Comparison of ENCODE assay signal across 18 cellular contexts in genomic region chr11:123587559-123587958, GRCh38.
DNase-seq lines count a peak whose midpoint lies in the region; ATAC-seq and TF ChIP-seq lines count a peak whose summit lies in the region.
"Had no signal": no experiment of that assay in that cellular context is flagged by ENCODE, and none has a peak within 500 bp of the region (broad histone marks: within the 10 kb centered on the region; RNA-seq: fewer than 3 reads in every experiment).

No MANE protein-coding gene starts in this region.

- H3K9ac ChIP-seq in trophoblast cell (ENCODE audit: low read length): no peak overlapping the region
- H3K9ac ChIP-seq: BLaER1, KMS-11 had no signal

- no peak overlapping the region for H3K4ac ChIP-seq in trophoblast cell (ENCODE audit: low read depth, low read length)

- intact Hi-C loops in cardiac septum (cut with DNase I) (no loop called here), Right ventricle myocardium inferior (cut with DNase I) (no loop called here), body of pancreas (cut with DNase I) (loop anchor here (10.0 kb wide), 1 partner anchor 117 kb away; no protein-coding TSS in a partner anchor)

- no peak overlapping the region for H3K23ac ChIP-seq in trophoblast cell (ENCODE audit: low read length)

- ATAC-seq in Right ventricle myocardium inferior: no peak
- ATAC-seq in body of pancreas: no peak
- no peak for ATAC-seq in GM18511 (IDR thresholded peaks at IDR 0.05; ENCODE audit: unreplicated experiment)

- H3K4me2 ChIP-seq in trophoblast cell (ENCODE audit: low read length): no peak overlapping the region
- H3K4me2 ChIP-seq: BLaER1, KMS-11 had no signal

- no peak overlapping the region for H4K91ac ChIP-seq in trophoblast cell (ENCODE audit: low read depth, low read length)

- DNase-seq in cardiac septum (ENCODE audit: low spot score) (peak; percentile 22), Right ventricle myocardium inferior (ENCODE audit: missing footprints) (no peak), body of pancreas (no peak), trophoblast cell (no peak), brain microvascular endothelial cell (no peak), activated T-cell treated with anti-CD3 and anti-CD28 coated beads for 4 hours (no peak)
- DNase-seq: CD4-positive, alpha-beta memory T cell; DND-41; MV-4-11; NCI-H1694 treated with DMSO at 0.1 percent for 48 hours; NCI-H510A; NCI-H748 treated with DMSO at 0.1 percent for 48 hours; OCI-M1; SHP77 treated with DMSO at 0.1 percent for 48 hours had no signal

- H3K79me1 ChIP-seq in trophoblast cell (ENCODE audit: low read length): no peaks in the 10 kb centered on the region

- no peaks in the 10 kb centered on the region for H3K9me3 ChIP-seq in body of pancreas
- no peaks in the 10 kb centered on the region for H3K9me3 ChIP-seq in muscle layer of duodenum (ENCODE audit: control insufficient read depth in 1 of 2, low read length in 2 of 2)
- peaks cover 3% of the 10 kb centered on the region for H3K9me3 ChIP-seq in trophoblast cell (ENCODE audit: insufficient read depth, low read depth, low read length)
- H3K9me3 ChIP-seq: BLaER1 had no signal

- no peak overlapping the region for H4K12ac ChIP-seq in trophoblast cell (ENCODE audit: low read depth, low read length)

- no peaks in the 10 kb centered on the region for H3K36me3 ChIP-seq in body of pancreas (replicated peaks in 1 of 2; ENCODE audit: insufficient read depth in 1 of 2, low read depth in 2 of 2)
- no peaks in the 10 kb centered on the region for H3K36me3 ChIP-seq in muscle layer of duodenum (ENCODE audit: control insufficient read depth in 1 of 2, insufficient read depth in 2 of 2, low read length in 2 of 2)
- no peaks in the 10 kb centered on the region for H3K36me3 ChIP-seq in trophoblast cell (ENCODE audit: control insufficient read depth in 1 of 2, insufficient read depth in 2 of 2, low read length in 2 of 2)
- H3K36me3 ChIP-seq in brain microvascular endothelial cell (replicated peaks): no peaks in the 10 kb centered on the region

- no peaks in the 10 kb centered on the region for H3K79me2 ChIP-seq in trophoblast cell (ENCODE audit: control insufficient read depth, insufficient read depth, low read length, poor library complexity)

- H2BK120ac ChIP-seq in trophoblast cell (ENCODE audit: insufficient read depth, low read length, poor library complexity): no peak overlapping the region

- no peak overlapping the region for H3K14ac ChIP-seq in trophoblast cell (ENCODE audit: low read length)

- H2AK5ac ChIP-seq in trophoblast cell (ENCODE audit: low read length): no peak overlapping the region

- H2AFZ ChIP-seq in trophoblast cell (ENCODE audit: insufficient read depth, low read length, poor library complexity): no peak overlapping the region

- no peak overlapping the region for H3K18ac ChIP-seq in trophoblast cell (ENCODE audit: low read length)

- H3K27me3 ChIP-seq in body of pancreas: no peaks in the 10 kb centered on the region
- H3K27me3 ChIP-seq in muscle layer of duodenum (ENCODE audit: low read depth, low read length): no peaks in the 10 kb centered on the region
- no peaks in the 10 kb centered on the region for H3K27me3 ChIP-seq in trophoblast cell (ENCODE audit: insufficient read depth, low read length)
- H3K27me3 ChIP-seq in brain microvascular endothelial cell (replicated peaks): no peaks in the 10 kb centered on the region
- H3K27me3 ChIP-seq: BLaER1 had no signal

- TF ChIP-seq CTCF in body of pancreas (IDR thresholded peaks at IDR 0.05) (no peak), brain microvascular endothelial cell (IDR thresholded peaks at IDR 0.05; ENCODE audit: low read depth, low read length, missing control alignments) (no peak)

- H3K4me3 ChIP-seq in body of pancreas (no peak overlapping the region), muscle layer of duodenum (ENCODE audit: low read depth in 1 of 2, low read length in 2 of 2) (no peak overlapping the region), trophoblast cell (ENCODE audit: low read depth, low read length) (no peak overlapping the region), brain microvascular endothelial cell (ENCODE audit: low read depth, low read length) (no peak overlapping the region)
- H3K4me3 ChIP-seq: BLaER1 had no signal

- H3K27ac ChIP-seq in body of pancreas: peak overlapping the region; percentile 45 to 66 (median 56)
- peak overlapping the region; percentile 51 for H3K27ac ChIP-seq in muscle layer of duodenum (ENCODE audit: low read length)
- H3K27ac ChIP-seq in trophoblast cell (ENCODE audit: low read depth, low read length): no peak overlapping the region
- H3K27ac ChIP-seq in brain microvascular endothelial cell: no peak overlapping the region
- H3K27ac ChIP-seq: BLaER1, KMS-11 had no signal

- in situ Hi-C loops in brain microvascular endothelial cell (cut with HindIII; ENCODE audit: low pct_ligation_motif_present, low sequenced_read_pairs): no loop called here

- TF ChIP-seq POLR2A in body of pancreas (IDR thresholded peaks at IDR 0.05): no peak

- H3K4me1 ChIP-seq in body of pancreas (peaks cover 52% of the 10 kb centered on the region), muscle layer of duodenum (ENCODE audit: control insufficient read depth in 1 of 2, insufficient read depth in 2 of 2, low read length in 2 of 2) (peaks cover 4 to 10% of the 10 kb centered on the region in 2 donors), trophoblast cell (ENCODE audit: control insufficient read depth in 1 of 2, insufficient read depth in 2 of 2, low read length in 2 of 2) (peaks cover 9 to 11% of the 10 kb centered on the region in 2 experiments)

- H2BK5ac ChIP-seq in trophoblast cell (ENCODE audit: low read depth, low read length, poor library complexity): no peak overlapping the region

- 60 to 67% methylated on average over 6 of the region's 6 CpGs for WGBS in body of pancreas, 2 donors
- WGBS in trophoblast cell (ENCODE audit: extremely low coverage, insufficient coverage, insufficient read length): no CpG with 5 or more reads among the region's 6 CpGs

- H4K8ac ChIP-seq in trophoblast cell (ENCODE audit: low read depth, low read length): no peak overlapping the region

- no peak overlapping the region for H2BK12ac ChIP-seq in trophoblast cell (ENCODE audit: low read length)

Comparison
In these comparisons a context has a peak if more than half of its experiments do, and no peak if none do; other contexts are left out.
1. H3K27ac ChIP-seq: peak in body of pancreas (4 of 4) and muscle layer of duodenum (single experiment); none in trophoblast cell (single experiment) and brain microvascular endothelial cell (single experiment).